ENCODE assay signal across 15 cellular contexts in genomic region chr11:79412761-79413160, GRCh38. TPM values are rescaled to one million over a fixed set of nuclear protein-coding genes. Genes with fewer than 3 reads are reported as not detected.
DNase-seq lines count a peak whose midpoint lies in the region; ATAC-seq, FAIRE-seq and TF ChIP-seq lines count a peak whose summit lies in the region.
"Had no signal": no experiment of that assay in that cellular context is flagged by ENCODE, and none has a peak within 500 bp of the region (broad histone marks: within the 10 kb centered on the region; RNA-seq: fewer than 3 reads in every experiment).

No MANE protein-coding gene starts in this region.

- H3K4me1 Mint-ChIP-seq in activated naive CD8-positive, alpha-beta T cell treated with anti-CD3 and anti-CD28 coated beads for 36 hours = no peaks in the 10 kb centered on the region
- H3K4me1 Mint-ChIP-seq in WTC11 = peaks cover 15% of the 10 kb centered on the region
- H3K4me1 Mint-ChIP-seq: activated CD4-positive, alpha-beta T cell treated with anti-CD3 and anti-CD28 coated beads, Interleukin-2, amount 10 ng/mL, durations not matched to agents 7 days and 5 days had no signal

- no peaks in the 10 kb centered on the region for H3K36me3 ChIP-seq in fibroblast of lung (ENCODE audit: control insufficient read depth, insufficient read depth, low read length)
- H3K36me3 ChIP-seq: transverse colon had no signal

- no peak for TF ChIP-seq POLR2A in H54 (IDR thresholded peaks at IDR 0.05; ENCODE audit: low read depth, low read length)

- H4K20me1 ChIP-seq in fibroblast of lung (ENCODE audit: control insufficient read depth, extremely low read depth, insufficient read depth, low read length) = no peaks in the 10 kb centered on the region

- peak overlapping the region; percentile 26 for H3K27ac ChIP-seq in fibroblast of lung (ENCODE audit: insufficient read depth, low read length)
- H3K27ac ChIP-seq: transverse colon had no signal

- no peak overlapping the region for H3K4me3 Mint-ChIP-seq in activated naive CD8-positive, alpha-beta T cell treated with anti-CD3 and anti-CD28 coated beads for 36 hours
- H3K4me3 Mint-ChIP-seq in WTC11 = no peak overlapping the region
- H3K4me3 Mint-ChIP-seq: activated CD4-positive, alpha-beta T cell treated with anti-CD3 and anti-CD28 coated beads, Interleukin-2, amount 10 ng/mL, durations not matched to agents 7 days and 5 days had no signal

- no peaks in the 10 kb centered on the region for H3K36me3 Mint-ChIP-seq in activated naive CD8-positive, alpha-beta T cell treated with anti-CD3 and anti-CD28 coated beads for 36 hours
- H3K36me3 Mint-ChIP-seq in WTC11 = peaks cover 12% of the 10 kb centered on the region

- H3K9me3 Mint-ChIP-seq in activated naive CD8-positive, alpha-beta T cell treated with anti-CD3 and anti-CD28 coated beads for 36 hours = peaks cover 5% of the 10 kb centered on the region
- H3K9me3 Mint-ChIP-seq in WTC11 = peaks cover 16% of the 10 kb centered on the region
- H3K9me3 Mint-ChIP-seq: activated CD4-positive, alpha-beta T cell treated with anti-CD3 and anti-CD28 coated beads, Interleukin-2, amount 10 ng/mL, durations not matched to agents 7 days and 5 days had no signal

- H3K27me3 Mint-ChIP-seq in activated naive CD8-positive, alpha-beta T cell treated with anti-CD3 and anti-CD28 coated beads for 36 hours = peaks cover 3% of the 10 kb centered on the region
- H3K27me3 Mint-ChIP-seq in WTC11 (ENCODE audit: low read depth) = peaks cover 3% of the 10 kb centered on the region; the same call in 1 of the 2 replicates
- H3K27me3 Mint-ChIP-seq: activated CD4-positive, alpha-beta T cell treated with anti-CD3 and anti-CD28 coated beads, Interleukin-2, amount 10 ng/mL, durations not matched to agents 7 days and 5 days had no signal

- peak overlapping the region; percentile 60 for H3K4me2 ChIP-seq in fibroblast of lung (ENCODE audit: extremely low read depth, insufficient read depth, low read length)

- peaks cover 8% of the 10 kb centered on the region for H3K79me2 ChIP-seq in fibroblast of lung (ENCODE audit: control insufficient read depth, insufficient read depth, low read length)

- H3K9me3 ChIP-seq in fibroblast of lung (ENCODE audit: control insufficient read depth, insufficient read depth, low read depth, low read length) = no peaks in the 10 kb centered on the region
- H3K9me3 ChIP-seq: transverse colon had no signal

- H3K4me3 ChIP-seq in fibroblast of lung (replicated peaks in 1 of 4; ENCODE audit: control extremely low read depth in 1 of 4, insufficient read depth in 1 of 4, low read depth in 3 of 4, low read length in 4 of 4) = no peak overlapping the region
- H3K4me3 ChIP-seq: transverse colon had no signal

- peak; percentile 13 for DNase-seq in ACHN
- DNase-seq in H54 (ENCODE audit: insufficient read length, low spot score) = no peak
- peak; percentile 30 for DNase-seq in NCI-H1417 treated with DMSO at 0.1 percent for 48 hours (lab: John Stamatoyannopoulos, UW)
- DNase-seq in fibroblast of lung (ENCODE audit: low read depth in 2 of 2) = peak in 1 of 2 donors; percentile 46
- no peak for DNase-seq in activated naive CD8-positive, alpha-beta T cell treated with anti-CD3 and anti-CD28 coated beads for 36 hours
- no peak for DNase-seq in WTC11 (ENCODE audit: low spot score)
- DNase-seq in stimulated activated CD4-positive, alpha-beta T cell treated with anti-CD3 and anti-CD28 coated beads, Interleukin-12 subunit alpha, Interleukin-12 subunit beta, amount 100 ng/mL, for 4 hours = no peak
- no peak for DNase-seq in HuH-7 (ENCODE audit: low spot score)
- DNase-seq: activated CD4-positive, alpha-beta T cell treated with anti-CD3 and anti-CD28 coated beads, Interleukin-2, amount 10 ng/mL, durations not matched to agents 7 days and 5 days; activated T-cell treated with anti-CD3 and anti-CD28 coated beads, Interleukin-2, amount 50 U/mL, for 48 hours; MM.1S; stimulated activated CD4-positive, alpha-beta T cell treated with anti-CD3 and anti-CD28 coated beads, Interleukin-1b, Interleukin-23, amount 100 ng/mL, for 48 hours had no signal

- no peak for ATAC-seq in WTC11

- no peak for TF ChIP-seq CTCF in fibroblast of lung (conservative IDR thresholded peaks at IDR 0.05 in 1 of 2, IDR thresholded peaks at IDR 0.05 in 1 of 2; ENCODE audit: low read depth in 1 of 2, low read length in 2 of 2)
- TF ChIP-seq CTCF in WTC11 (IDR thresholded peaks at IDR 0.05) = no peak

- peak; percentile 20 for FAIRE-seq in H54 (lab: Jason Lieb, UNC)
- FAIRE-seq: frontal cortex, islet of Langerhans had no signal

- H3K9ac ChIP-seq in fibroblast of lung (ENCODE audit: insufficient read depth, low read length) = no peak overlapping the region

- H3K4me1 ChIP-seq in fibroblast of lung (ENCODE audit: control insufficient read depth, extremely low read depth, insufficient read depth, low read length) = peaks cover 24% of the 10 kb centered on the region

- CTCF ChIA-PET in WTC11 (lab: Charles Lee) = interaction anchor here (1.1 to 5.5 kb wide), 2 partner anchors 12 to 27 kb away, joined by 4 to 38 read pairs; no protein-coding TSS in a partner anchor

- no peak overlapping the region for H3K27ac Mint-ChIP-seq in activated naive CD8-positive, alpha-beta T cell treated with anti-CD3 and anti-CD28 coated beads for 36 hours
- H3K27ac Mint-ChIP-seq in WTC11 = no peak overlapping the region
- H3K27ac Mint-ChIP-seq: activated CD4-positive, alpha-beta T cell treated with anti-CD3 and anti-CD28 coated beads, Interleukin-2, amount 10 ng/mL, durations not matched to agents 7 days and 5 days had no signal

- no peaks in the 10 kb centered on the region for H3K27me3 ChIP-seq in fibroblast of lung (ENCODE audit: control insufficient read depth, insufficient read depth, low read length)
- H3K27me3 ChIP-seq: transverse colon had no signal

- POLR2A ChIA-PET in WTC11 (lab: Charles Lee) = no interaction called here

- H2AFZ ChIP-seq in fibroblast of lung (ENCODE audit: low read length) = no peak overlapping the region

- in situ Hi-C loops in ACHN (cut with HindIII; ENCODE audit: low pct_ligation_motif_present, low pct_unique_long_range_greater_than_20kb, low sequenced_read_pairs) = no loop called here

TF ChIP-seq in WTC11, 78 proteins besides CTCF, POLR2A, EP300 and RAD21:
- TF ChIP-seq HMGA2 (CRISPR knock-in tag; IDR thresholded peaks at IDR 0.05) (no peak), AFF4 (CRISPR knock-in tag; IDR thresholded peaks at IDR 0.05; ENCODE audit: borderline replicate concordance) (no peak), ATF1 (CRISPR knock-in tag; IDR thresholded peaks at IDR 0.05) (no peak), CREB1 (CRISPR knock-in tag; IDR thresholded peaks at IDR 0.05) (no peak)

RNA-seq across cellular contexts. Expression of gene TENM4, which starts 28.1 kb away (rescaled TPM):
- total RNA-seq in fibroblast of lung (48.3 and 48.4 TPM in 2 replicates), WTC11 (2021) (17.2 to 25.0 TPM (median 18.1 TPM) in 3 replicates)
- polyA plus RNA-seq in fibroblast of lung = 4.6 and 10.7 TPM in 2 replicates
- polyA plus RNA-seq in fibroblast of lung (2012) = 7.1 and 11.9 TPM in 2 replicates
- polyA minus RNA-seq in fibroblast of lung (ENCODE audit: low replicate concordance) = 24.9 and 60.2 TPM in 2 replicates
- total RNA-seq in activated naive CD8-positive, alpha-beta T cell treated with anti-CD3 and anti-CD28 coated beads for 36 hours = not detected
- total RNA-seq: activated CD4-positive, alpha-beta T cell treated with anti-CD3 and anti-CD28 coated beads, Interleukin-2, amount 10 ng/mL, durations not matched to agents 7 days and 5 days had no signal

Comparison
In these comparisons a context has a peak if more than half of its experiments do, and no peak if none do; other contexts are left out.
1. DNase-seq: peak in ACHN (single experiment) and NCI-H1417 treated with DMSO at 0.1 percent for 48 hours (single experiment); none in H54 (single experiment), activated naive CD8-positive, alpha-beta T cell treated with anti-CD3 and anti-CD28 coated beads for 36 hours (single experiment), WTC11 (single experiment), stimulated activated CD4-positive, alpha-beta T cell treated with anti-CD3 and anti-CD28 coated beads, Interleukin-12 subunit alpha, Interleukin-12 subunit beta, amount 100 ng/mL, for 4 hours (single experiment) and HuH-7 (single experiment).
2. RNA of gene TENM4, which starts 28.1 kb away (total RNA-seq): 48.3 to 48.4 TPM in fibroblast of lung and 17.2 to 25.0 TPM in WTC11; not detected in activated naive CD8-positive, alpha-beta T cell treated with anti-CD3 and anti-CD28 coated beads for 36 hours; every median in the first group is over 10 times any median in the second.